In genomic region chr14:76917158-76917596, GRCh38 we compare ENCODE assay signal across 8 cellular contexts.
DNase-seq lines count a peak whose midpoint lies in the region; TF ChIP-seq lines count a peak whose summit lies in the region.

No MANE protein-coding gene starts in this region.

- no peaks in the 10 kb centered on the region for H3K36me3 Mint-ChIP-seq in brain

- peak overlapping the region; percentile 30 to 76 (median 69) for H3K4me3 Mint-ChIP-seq in brain

- no peak for TF ChIP-seq EP300 in tibial nerve (IDR thresholded peaks at IDR 0.05)

- WGBS in tibial nerve, 2 donors: 63 to 78% methylated on average over 7 of the region's 7 CpGs

- H3K27ac ChIP-seq in tibial nerve: peak overlapping the region; percentile 72 to 97 (median 84)

- peaks cover 4% of the 10 kb centered on the region for H3K27me3 Mint-ChIP-seq in brain

- peaks cover 88% of the 10 kb centered on the region for H3K4me1 Mint-ChIP-seq in brain

- TF ChIP-seq CTCF in brain (conservative IDR thresholded peaks at IDR 0.05): peak; percentile 87 to 92
- TF ChIP-seq CTCF in kidney epithelial cell (IDR thresholded peaks at IDR 0.05; ENCODE audit: insufficient read depth, low read length, poor library complexity, severe bottlenecking): peak; percentile 85
- peak; percentile 20 to 81 (median 42) for TF ChIP-seq CTCF in tibial nerve (IDR thresholded peaks at IDR 0.05)

- DNase-seq in NCI-H1417 (lab: John Stamatoyannopoulos, UW) (peak; percentile 74 to 90 (median 78)), NCI-H1417 treated with DMSO at 0.1 percent for 48 hours (lab: John Stamatoyannopoulos, UW) (no peak), NCI-H2196 (lab: John Stamatoyannopoulos, UW; ENCODE audit: unreplicated experiment) (peak; percentile 81), kidney epithelial cell (ENCODE audit: low read depth) (no peak), tibial nerve (ENCODE audit: low spot score in 2 of 2) (peak in 1 of 2 donors; percentile 67), SKM-1 (lab: John Stamatoyannopoulos, UW; ENCODE audit: unreplicated experiment) (no peak)
- DNase-seq in stimulated activated CD8-positive, alpha-beta memory T cell treated with anti-CD3 and anti-CD28 coated beads, Interleukin-4, amount 100 ng/mL, for 48 hours: no peak

- H3K9me3 Mint-ChIP-seq in brain: no peaks in the 10 kb centered on the region

- peak overlapping the region; percentile 97 to 100 (median 99) for H3K27ac Mint-ChIP-seq in brain

- H3K4me3 ChIP-seq in kidney epithelial cell (ENCODE audit: low read depth, low read length) (no peak overlapping the region), tibial nerve (no peak overlapping the region)

- peaks cover 16 to 93% (median 59%) of the 10 kb centered on the region in 4 donors for H3K4me1 ChIP-seq in tibial nerve

- no peaks in the 10 kb centered on the region for H3K9me3 ChIP-seq in tibial nerve

- TF ChIP-seq POLR2A in tibial nerve (IDR thresholded peaks at IDR 0.05): no peak

- H3K36me3 ChIP-seq in kidney epithelial cell (ENCODE audit: control insufficient read depth, insufficient read depth, low read length) (no peaks in the 10 kb centered on the region), tibial nerve (no peaks in the 10 kb centered on the region)

- H3K27me3 ChIP-seq in kidney epithelial cell (ENCODE audit: control insufficient read depth, insufficient read depth, low read length): no peaks in the 10 kb centered on the region
- H3K27me3 ChIP-seq in tibial nerve: no peaks in the 10 kb centered on the region

Comparison
In these comparisons a context has a peak if more than half of its experiments do, and no peak if none do; other contexts are left out.
1. DNase-seq: peak in NCI-H1417 (3 of 3) and NCI-H2196 (single experiment); none in NCI-H1417 treated with DMSO at 0.1 percent for 48 hours (single experiment), kidney epithelial cell (single experiment), SKM-1 (single experiment) and stimulated activated CD8-positive, alpha-beta memory T cell treated with anti-CD3 and anti-CD28 coated beads, Interleukin-4, amount 100 ng/mL, for 48 hours (single experiment).
2. Peak in every context shown above with its lines, with median percentiles within 50 percentile points of each other: CTCF ChIP-seq.